ENCODE assay signal across 1 cellular context in genomic region chr4:72375050-72375736, GRCh38.
TF ChIP-seq lines count a peak whose summit lies in the region.

No MANE protein-coding gene starts in this region.

TF ChIP-seq in K562, 482 proteins besides CTCF, POLR2A, EP300 and RAD21 (continued from another document):
- TF ChIP-seq, protein P1, sequence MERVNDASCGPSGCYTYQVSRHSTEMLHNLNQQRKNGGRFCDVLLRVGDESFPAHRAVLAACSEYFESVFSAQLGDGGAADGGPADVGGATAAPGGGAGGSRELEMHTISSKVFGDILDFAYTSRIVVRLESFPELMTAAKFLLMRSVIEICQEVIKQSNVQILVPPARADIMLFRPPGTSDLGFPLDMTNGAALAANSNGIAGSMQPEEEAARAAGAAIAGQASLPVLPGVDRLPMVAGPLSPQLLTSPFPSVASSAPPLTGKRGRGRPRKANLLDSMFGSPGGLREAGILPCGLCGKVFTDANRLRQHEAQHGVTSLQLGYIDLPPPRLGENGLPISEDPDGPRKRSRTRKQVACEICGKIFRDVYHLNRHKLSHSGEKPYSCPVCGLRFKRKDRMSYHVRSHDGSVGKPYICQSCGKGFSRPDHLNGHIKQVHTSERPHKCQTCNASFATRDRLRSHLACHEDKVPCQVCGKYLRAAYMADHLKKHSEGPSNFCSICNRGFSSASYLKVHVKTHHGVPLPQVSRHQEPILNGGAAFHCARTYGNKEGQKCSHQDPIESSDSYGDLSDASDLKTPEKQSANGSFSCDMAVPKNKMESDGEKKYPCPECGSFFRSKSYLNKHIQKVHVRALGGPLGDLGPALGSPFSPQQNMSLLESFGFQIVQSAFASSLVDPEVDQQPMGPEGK (CRISPR knock-in tag; IDR thresholded peaks at IDR 0.05; ENCODE audit: borderline replicate concordance), result no peak
- peak; percentile 68; the same call in 1 of the 2 replicates for TF ChIP-seq BACH1 (tag; IDR thresholded peaks at IDR 0.05)
- TF ChIP-seq, protein P2, sequence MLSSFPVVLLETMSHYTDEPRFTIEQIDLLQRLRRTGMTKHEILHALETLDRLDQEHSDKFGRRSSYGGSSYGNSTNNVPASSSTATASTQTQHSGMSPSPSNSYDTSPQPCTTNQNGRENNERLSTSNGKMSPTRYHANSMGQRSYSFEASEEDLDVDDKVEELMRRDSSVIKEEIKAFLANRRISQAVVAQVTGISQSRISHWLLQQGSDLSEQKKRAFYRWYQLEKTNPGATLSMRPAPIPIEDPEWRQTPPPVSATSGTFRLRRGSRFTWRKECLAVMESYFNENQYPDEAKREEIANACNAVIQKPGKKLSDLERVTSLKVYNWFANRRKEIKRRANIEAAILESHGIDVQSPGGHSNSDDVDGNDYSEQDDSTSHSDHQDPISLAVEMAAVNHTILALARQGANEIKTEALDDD (IDR thresholded peaks at IDR 0.05), result peak; percentile 27; the same call in 1 of the 2 replicates
- peak; percentile 88; the same call in 1 of the 2 replicates for TF ChIP-seq ZKSCAN1 (IDR thresholded peaks at IDR 0.05; ENCODE audit: low read depth, low read length)
- TF ChIP-seq LARP7 (IDR thresholded peaks at IDR 0.05), result no peak
- TF ChIP-seq GABPA (tag; conservative IDR thresholded peaks at IDR 0.05; ENCODE audit: low read depth), result 0 out of 2 replicates have a peak, but pooled peaks have one; percentile 46
- peak; percentile 86 for TF ChIP-seq NFE2 (IDR thresholded peaks at IDR 0.05; ENCODE audit: low read depth)
- TF ChIP-seq NR2C2 (CRISPR knock-in tag; IDR thresholded peaks at IDR 0.05), result no peak
- 0 out of 2 replicates have a peak, but pooled peaks have one; percentile 33 for TF ChIP-seq NR2C2 (tag; IDR thresholded peaks at IDR 0.05)
- peak; percentile 68 for TF ChIP-seq JUND (IDR thresholded peaks at IDR 0.05; ENCODE audit: borderline replicate concordance, low read depth, low read length)
- peak; percentile 67; the same call in 1 of the 3 replicates for TF ChIP-seq JUND (tag; IDR thresholded peaks at IDR 0.05; ENCODE audit: borderline replicate concordance, low read depth, low read length)
- no peak for TF ChIP-seq DACH1 (IDR thresholded peaks at IDR 0.05; ENCODE audit: partially characterized antibody)
- TF ChIP-seq ZNF398 (CRISPR knock-in tag; IDR thresholded peaks at IDR 0.05), result no peak
- peak; percentile 51 for TF ChIP-seq ARID1B (IDR thresholded peaks at IDR 0.05)
- TF ChIP-seq JUN (IDR thresholded peaks at IDR 0.05; ENCODE audit: borderline replicate concordance, low read depth, low read length), result peak; percentile 43; the same call in 1 of the 2 replicates
- no peak for TF ChIP-seq JUN (CRISPR knock-in tag; IDR thresholded peaks at IDR 0.05; ENCODE audit: borderline replicate concordance)
- peak; percentile 5; the same call in 1 of the 2 replicates for TF ChIP-seq TCF3 (CRISPR knock-in tag; IDR thresholded peaks at IDR 0.05)
- TF ChIP-seq FOSL1 (tag; conservative IDR thresholded peaks at IDR 0.05), result peak; percentile 78
- peak; percentile 70 for TF ChIP-seq MAFK (IDR thresholded peaks at IDR 0.05; ENCODE audit: low read length)
- peak; percentile 52; the same call in 1 of the 2 replicates for TF ChIP-seq SMARCA4 (IDR thresholded peaks at IDR 0.05)
- peak in 1 of 2 experiments; percentile 19; a peak in 1 of 4 replicates for TF ChIP-seq RCOR1 (IDR thresholded peaks at IDR 0.05; ENCODE audit: borderline replicate concordance in 1 of 2, low read depth in 2 of 2, low read length in 2 of 2)
